ENCODE assay signal across 8 cellular contexts in the genomic region with DNA sequence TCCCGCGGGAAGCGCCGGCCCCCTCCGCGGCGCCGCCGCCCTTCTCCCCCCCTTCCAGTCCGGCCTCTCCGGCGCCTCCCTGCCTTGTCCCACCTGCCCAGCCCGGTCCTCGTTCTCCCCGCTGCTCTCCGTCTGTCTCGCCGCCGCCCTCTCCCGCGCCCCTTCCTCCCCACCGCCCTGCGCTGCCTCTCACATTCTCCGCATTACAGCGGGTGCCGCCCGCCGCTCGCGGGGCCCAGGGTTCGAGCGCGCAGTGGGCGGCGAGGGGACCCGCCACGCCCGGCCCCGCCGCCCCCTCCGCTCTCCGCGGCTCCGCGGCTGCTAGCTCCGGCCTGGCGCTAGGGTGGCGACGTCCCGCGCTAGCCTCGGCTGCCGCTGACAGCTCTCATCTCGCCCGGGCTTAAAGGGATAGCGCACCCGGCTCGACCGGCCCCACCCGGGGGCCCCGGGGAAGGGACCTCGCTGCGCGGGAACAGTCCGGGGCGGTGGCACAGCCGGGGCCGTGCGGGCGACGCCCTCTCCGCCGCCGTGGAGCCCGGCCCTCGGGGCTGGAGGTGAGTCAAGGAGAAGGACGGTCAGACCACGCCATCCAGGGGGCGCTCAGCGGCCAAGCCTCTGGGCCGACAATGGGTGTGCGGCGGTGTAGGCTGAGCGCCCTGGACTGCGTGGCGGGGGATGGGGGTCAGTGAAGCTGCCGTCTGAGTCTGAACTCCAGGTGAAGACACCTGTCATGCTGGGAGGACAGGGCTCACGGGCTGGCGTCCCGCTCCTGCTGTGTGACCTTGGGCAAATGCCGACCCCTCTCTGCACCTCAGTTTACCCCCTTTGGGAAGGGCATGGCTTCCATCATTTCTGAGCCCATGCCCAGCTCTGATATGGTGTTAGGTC.
DNase-seq lines count a peak whose midpoint lies in the region; ATAC-seq lines count a peak whose summit lies in the region.

No MANE protein-coding gene starts in this region.

- no peaks in the 10 kb centered on the region for H3K9me3 Mint-ChIP-seq in activated T-cell treated with anti-CD3 and anti-CD28 coated beads, Interleukin-2, amount 50 U/mL, for 24 hours
- H3K9me3 Mint-ChIP-seq in stimulated activated naive B cell treated with anti-CD40 and anti-IgM and Interleukin-4, amounts not matched to agents 10 μg/mL and 1 μg/mL and 100 μg/mL, for 72 hours: no peaks in the 10 kb centered on the region

- H3K36me3 Mint-ChIP-seq in activated T-cell treated with anti-CD3 and anti-CD28 coated beads, Interleukin-2, amount 50 U/mL, for 24 hours (ENCODE audit: low read depth): no peaks in the 10 kb centered on the region
- H3K36me3 Mint-ChIP-seq in stimulated activated naive B cell treated with anti-CD40 and anti-IgM and Interleukin-4, amounts not matched to agents 10 μg/mL and 1 μg/mL and 100 μg/mL, for 72 hours: no peaks in the 10 kb centered on the region

- H3K4me3 Mint-ChIP-seq in activated T-cell treated with anti-CD3 and anti-CD28 coated beads, Interleukin-2, amount 50 U/mL, for 24 hours: no peak overlapping the region
- H3K4me3 Mint-ChIP-seq in stimulated activated naive B cell treated with anti-CD40 and anti-IgM and Interleukin-4, amounts not matched to agents 10 μg/mL and 1 μg/mL and 100 μg/mL, for 72 hours: peak overlapping the region; percentile 36 to 54

- H3K27me3 Mint-ChIP-seq in activated T-cell treated with anti-CD3 and anti-CD28 coated beads, Interleukin-2, amount 50 U/mL, for 24 hours: peaks cover 56% of the 10 kb centered on the region
- H3K27me3 Mint-ChIP-seq in stimulated activated naive B cell treated with anti-CD40 and anti-IgM and Interleukin-4, amounts not matched to agents 10 μg/mL and 1 μg/mL and 100 μg/mL, for 72 hours: peaks cover 48 to 64% of the 10 kb centered on the region in 2 donors

- DNase-seq in activated T-cell treated with anti-CD3 and anti-CD28 coated beads, Interleukin-2, amount 50 U/mL, for 24 hours: peak; percentile 31
- DNase-seq in activated T-cell treated with anti-CD3 and anti-CD28 coated beads for 4 hours (no peak), SK-MEL-5 (ENCODE audit: low read depth, low spot score) (peak; percentile 42), left ventricle myocardium superior (peak; percentile 39), mucosa of gallbladder (ENCODE audit: low spot score) (no peak)
- DNase-seq in stimulated activated naive B cell treated with anti-CD40 and anti-IgM and Interleukin-4, amounts not matched to agents 10 μg/mL and 1 μg/mL and 100 μg/mL, for 72 hours: no peak
- DNase-seq in activated effector memory CD4-positive, alpha-beta T cell treated with anti-CD3 and anti-CD28 coated beads, Interleukin-2, amount 50 U/mL, for 16 hours: no peak

- H3K27ac Mint-ChIP-seq in activated T-cell treated with anti-CD3 and anti-CD28 coated beads, Interleukin-2, amount 50 U/mL, for 24 hours: no peak overlapping the region
- H3K27ac Mint-ChIP-seq in stimulated activated naive B cell treated with anti-CD40 and anti-IgM and Interleukin-4, amounts not matched to agents 10 μg/mL and 1 μg/mL and 100 μg/mL, for 72 hours: no peak overlapping the region

- in situ Hi-C loops in SK-MEL-5 (cut with HindIII; ENCODE audit: low pct_unique_long_range_greater_than_20kb, low sequenced_read_pairs): no loop called here

- peaks cover 4% of the 10 kb centered on the region for H3K4me1 Mint-ChIP-seq in activated T-cell treated with anti-CD3 and anti-CD28 coated beads, Interleukin-2, amount 50 U/mL, for 24 hours (ENCODE audit: low read depth)
- H3K4me1 Mint-ChIP-seq in stimulated activated naive B cell treated with anti-CD40 and anti-IgM and Interleukin-4, amounts not matched to agents 10 μg/mL and 1 μg/mL and 100 μg/mL, for 72 hours: peaks cover 4 to 21% of the 10 kb centered on the region in 2 donors

- ATAC-seq in left ventricle myocardium superior (peak; percentile 59), HG02588 (IDR thresholded peaks at IDR 0.05; ENCODE audit: unreplicated experiment) (no peak)
- ATAC-seq in stimulated activated naive B cell treated with anti-CD40 and anti-IgM and Interleukin-4, amounts not matched to agents 10 μg/mL and 1 μg/mL and 100 μg/mL, for 72 hours (replicated peaks): peak; percentile 29 to 38

- intact Hi-C loops in left ventricle myocardium superior (cut with micrococcal nuclease): loop anchor here (10.0 kb wide), 1 partner anchor 165 kb away; no protein-coding TSS in a partner anchor

Comparison
In these comparisons a context has a peak if more than half of its experiments do, and no peak if none do; other contexts are left out.
1. DNase-seq: peak in activated T-cell treated with anti-CD3 and anti-CD28 coated beads, Interleukin-2, amount 50 U/mL, for 24 hours (single experiment), SK-MEL-5 (single experiment) and left ventricle myocardium superior (single experiment); none in activated T-cell treated with anti-CD3 and anti-CD28 coated beads for 4 hours (single experiment), stimulated activated naive B cell treated with anti-CD40 and anti-IgM and Interleukin-4, amounts not matched to agents 10 μg/mL and 1 μg/mL and 100 μg/mL, for 72 hours (single experiment), mucosa of gallbladder (single experiment) and activated effector memory CD4-positive, alpha-beta T cell treated with anti-CD3 and anti-CD28 coated beads, Interleukin-2, amount 50 U/mL, for 16 hours (single experiment).